ENCODE assay signal across 17 cellular contexts in the genomic region with DNA sequence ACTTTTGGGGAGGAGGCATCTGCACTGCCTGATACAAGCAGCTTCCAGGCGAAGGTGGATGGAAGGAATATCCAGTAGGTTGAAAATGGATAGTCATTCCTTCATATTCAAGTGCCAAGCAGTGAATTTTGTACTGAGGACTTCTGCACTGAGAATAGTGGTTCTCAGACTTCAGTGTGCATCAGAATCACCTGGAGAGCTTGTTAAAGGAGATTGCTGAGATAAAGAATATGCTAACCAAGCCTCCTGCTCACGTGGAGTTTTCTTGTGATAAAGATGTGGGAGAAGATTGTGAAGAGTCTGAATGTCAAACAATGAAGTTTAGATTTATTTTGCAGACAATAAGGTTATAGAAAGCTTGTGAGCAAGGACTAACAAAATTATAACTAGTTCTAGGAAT.
DNase-seq lines count a peak whose midpoint lies in the region; ATAC-seq, FAIRE-seq and TF ChIP-seq lines count a peak whose summit lies in the region.
"Had no signal": no experiment of that assay in that cellular context is flagged by ENCODE, and none has a peak within 500 bp of the region (broad histone marks: within the 10 kb centered on the region; RNA-seq: fewer than 3 reads in every experiment).

No MANE protein-coding gene starts in this region.

- H3K27ac ChIP-seq in A549: peak overlapping the region; percentile 58 to 87
- H3K27ac ChIP-seq in mesendoderm (ENCODE audit: low read depth, low read length): no peak overlapping the region
- no peak overlapping the region for H3K27ac ChIP-seq in suprapubic skin
- H3K27ac ChIP-seq: RWPE1 had no signal

- ATAC-seq in A549: no peak
- no peak for ATAC-seq in activated CD8-positive, alpha-beta T cell treated with anti-CD3 and anti-CD28 coated beads, Interleukin-2, amount 10 ng/mL, durations not matched to agents 7 days and 5 days
- ATAC-seq in HG02938 (IDR thresholded peaks at IDR 0.05; ENCODE audit: unreplicated experiment): no peak

- no peak overlapping the region for H2BK120ac ChIP-seq in mesendoderm (ENCODE audit: low read depth, low read length)

- POLR2A ChIA-PET in A549 (lab: Yijun Ruan, JAX): interaction anchor here (3.3 kb wide), 1 partner anchor 27 kb away, joined by 32 read pairs; a partner anchor contains a TSS
- POLR2A ChIA-PET in activated CD8-positive, alpha-beta T cell treated with anti-CD3 and anti-CD28 coated beads, Interleukin-2, amount 10 ng/mL, durations not matched to agents 7 days and 5 days (lab: Charles Lee): interaction anchor here (1.2 to 30.7 kb wide), 11 partner anchors 11 to 1682 kb away, joined by 3 to 2224 read pairs (median 36); a partner anchor contains a TSS

- H2AK5ac ChIP-seq in mesendoderm (ENCODE audit: low read length): peak overlapping the region; percentile 61

- H3K4me3 Mint-ChIP-seq in HFFc6: peak overlapping the region; percentile 86; the same call in 1 of the 2 replicates
- H3K4me3 Mint-ChIP-seq in activated CD8-positive, alpha-beta T cell treated with anti-CD3 and anti-CD28 coated beads, Interleukin-2, amount 10 ng/mL, durations not matched to agents 7 days and 5 days: peak overlapping the region; percentile 83

- no peak overlapping the region for H4K8ac ChIP-seq in mesendoderm (ENCODE audit: low read depth, low read length)

- no peak for FAIRE-seq in A549 (lab: Jason Lieb, UNC)
- FAIRE-seq: GM12892 had no signal

- peak overlapping the region; percentile 92 for H3K9ac ChIP-seq in mesendoderm (ENCODE audit: low read length)

- no peak overlapping the region for H3K23ac ChIP-seq in mesendoderm (ENCODE audit: low read length)

- TF ChIP-seq CTCF in A549 (IDR thresholded peaks at IDR 0.05): no peak
- no peak for TF ChIP-seq CTCF in HFFc6 (IDR thresholded peaks at IDR 0.05)
- no peak for TF ChIP-seq CTCF in suprapubic skin (IDR thresholded peaks at IDR 0.05)
- TF ChIP-seq CTCF in GM10266 (IDR thresholded peaks at IDR 0.05; ENCODE audit: control insufficient read depth, insufficient read depth, low read depth, missing control alignments): no peak

- H2BK15ac ChIP-seq in mesendoderm (replicated peaks; ENCODE audit: low read depth): no peak overlapping the region

- CTCF ChIA-PET in A549 (lab: Yijun Ruan, JAX): interaction anchor here (1.1 kb wide), 1 partner anchor 11 kb away, joined by 3 read pairs; no protein-coding TSS in a partner anchor
- CTCF ChIA-PET in activated CD8-positive, alpha-beta T cell treated with anti-CD3 and anti-CD28 coated beads, Interleukin-2, amount 10 ng/mL, durations not matched to agents 7 days and 5 days (lab: Charles Lee): interaction anchor here (0.9 to 2.9 kb wide), 3 partner anchors 8 to 11 kb away, joined by 3 to 23 read pairs (median 4); no protein-coding TSS in a partner anchor

- TF ChIP-seq EP300 in A549 (IDR thresholded peaks at IDR 0.05) (no peak), suprapubic skin (IDR thresholded peaks at IDR 0.05) (no peak)

- H3K18ac ChIP-seq in mesendoderm (ENCODE audit: low read length): no peak overlapping the region

- H3K9me3 ChIP-seq in A549: no peaks in the 10 kb centered on the region
- no peaks in the 10 kb centered on the region for H3K9me3 ChIP-seq in suprapubic skin

- whole genome bisulfite sequencing in A549 (ENCODE audit: missing lambda C conversion rate): 88% methylated on average over 2 of the region's 2 CpGs
- WGBS in mesendoderm (ENCODE audit: extremely low coverage, insufficient coverage, low lambda C conversion rate): no CpG with 5 or more reads among the region's 2 CpGs
- WGBS in suprapubic skin: 75% methylated on average over 2 of the region's 2 CpGs

- H3K4me1 ChIP-seq in A549: peaks cover 18% of the 10 kb centered on the region
- H3K4me1 ChIP-seq in mesendoderm (ENCODE audit: control insufficient read depth, low read depth, low read length): peaks cover 5% of the 10 kb centered on the region
- peaks cover 18% of the 10 kb centered on the region for H3K4me1 ChIP-seq in suprapubic skin

- no peak for TF ChIP-seq RAD21 in A549 (conservative IDR thresholded peaks at IDR 0.05 in 1 of 2, IDR thresholded peaks at IDR 0.05 in 1 of 2)

- H4K5ac ChIP-seq in mesendoderm (ENCODE audit: low read length): no peak overlapping the region

- DNase-seq in A549 (ENCODE audit: low read depth in 1 of 2, low spot score in 1 of 2) (no peak), HFFc6 (no peak), mesendoderm (no peak), globus pallidus (ENCODE audit: low spot score) (no peak), suprapubic skin (ENCODE audit: low spot score in 2 of 2) (no peak), GM10266 (ENCODE audit: extremely low spot score) (no peak)
- DNase-seq in activated CD8-positive, alpha-beta T cell treated with anti-CD3 and anti-CD28 coated beads, Interleukin-2, amount 10 ng/mL, durations not matched to agents 7 days and 5 days: peak; percentile 16
- DNase-seq: DMS79 treated with DMSO at 0.1 percent for 48 hours; foreskin fibroblast; islet precursor cell; Kasumi-1; NCI-H1694 treated with DMSO at 0.1 percent for 48 hours; NCI-H510A treated with DMSO at 0.1 percent for 48 hours; stimulated activated CD4-positive, alpha-beta T cell treated with anti-CD3 and anti-CD28 coated beads, Interleukin-2, amount 100 ng/mL, for 24 hours had no signal

- peak overlapping the region; percentile 91 for H3K56ac ChIP-seq in mesendoderm (ENCODE audit: low read length)

- H3K4me3 ChIP-seq in A549 (no peak overlapping the region), mesendoderm (ENCODE audit: low read length) (no peak overlapping the region), suprapubic skin (no peak overlapping the region)

- no peaks in the 10 kb centered on the region for H3K9me3 Mint-ChIP-seq in HFFc6
- H3K9me3 Mint-ChIP-seq in activated CD8-positive, alpha-beta T cell treated with anti-CD3 and anti-CD28 coated beads, Interleukin-2, amount 10 ng/mL, durations not matched to agents 7 days and 5 days (ENCODE audit: insufficient read depth): no peaks in the 10 kb centered on the region

- H3K36me3 Mint-ChIP-seq in HFFc6 (ENCODE audit: low read depth): no peaks in the 10 kb centered on the region; the same call in 1 of the 2 replicates
- H3K36me3 Mint-ChIP-seq in activated CD8-positive, alpha-beta T cell treated with anti-CD3 and anti-CD28 coated beads, Interleukin-2, amount 10 ng/mL, durations not matched to agents 7 days and 5 days (ENCODE audit: low read depth): peaks cover 15% of the 10 kb centered on the region

- peaks cover 40% of the 10 kb centered on the region for H3K4me1 Mint-ChIP-seq in HFFc6 (ENCODE audit: low read depth)
- H3K4me1 Mint-ChIP-seq in activated CD8-positive, alpha-beta T cell treated with anti-CD3 and anti-CD28 coated beads, Interleukin-2, amount 10 ng/mL, durations not matched to agents 7 days and 5 days (ENCODE audit: low read depth): peaks cover 86% of the 10 kb centered on the region

- H3K27ac Mint-ChIP-seq in HFFc6: peak overlapping the region; percentile 80; the same call in 1 of the 2 replicates
- H3K27ac Mint-ChIP-seq in activated CD8-positive, alpha-beta T cell treated with anti-CD3 and anti-CD28 coated beads, Interleukin-2, amount 10 ng/mL, durations not matched to agents 7 days and 5 days: peak overlapping the region; percentile 97

- H3K4ac ChIP-seq in mesendoderm (ENCODE audit: low read depth, low read length): no peak overlapping the region

- TF ChIP-seq POLR2A in A549 (IDR thresholded peaks at IDR 0.05; ENCODE audit: low read length): no peak
- no peak for TF ChIP-seq POLR2A in suprapubic skin (IDR thresholded peaks at IDR 0.05)

- H3K79me2 ChIP-seq in mesendoderm (ENCODE audit: control insufficient read depth, insufficient read depth, low read length): no peaks in the 10 kb centered on the region

- H3K36me3 ChIP-seq in mesendoderm (ENCODE audit: control insufficient read depth, insufficient read depth, low read length) (no peaks in the 10 kb centered on the region), suprapubic skin (no peaks in the 10 kb centered on the region)

- H2BK5ac ChIP-seq in mesendoderm (ENCODE audit: low read length): peak overlapping the region; percentile 11

- peak overlapping the region; percentile 77; the same call in 2 of the 3 replicates for H3K4me2 ChIP-seq in A549
- H3K4me2 ChIP-seq in mesendoderm (ENCODE audit: low read length): no peak overlapping the region

- H3K27me3 Mint-ChIP-seq in HFFc6 (ENCODE audit: insufficient read depth): peaks cover 5% of the 10 kb centered on the region
- H3K27me3 Mint-ChIP-seq in activated CD8-positive, alpha-beta T cell treated with anti-CD3 and anti-CD28 coated beads, Interleukin-2, amount 10 ng/mL, durations not matched to agents 7 days and 5 days (ENCODE audit: low read depth): peaks cover 2% of the 10 kb centered on the region

- H3K27me3 ChIP-seq in mesendoderm (ENCODE audit: insufficient read depth, low read length, poor library complexity) (no peaks in the 10 kb centered on the region), suprapubic skin (no peaks in the 10 kb centered on the region)

- H3K79me1 ChIP-seq in mesendoderm (ENCODE audit: low read length): no peaks in the 10 kb centered on the region

TF ChIP-seq in A549, 52 proteins besides CTCF, POLR2A, EP300 and RAD21 (continues in another document):
- TF ChIP-seq HOXA7 (CRISPR knock-in tag; IDR thresholded peaks at IDR 0.05): no peak
- TF ChIP-seq, protein P1, sequence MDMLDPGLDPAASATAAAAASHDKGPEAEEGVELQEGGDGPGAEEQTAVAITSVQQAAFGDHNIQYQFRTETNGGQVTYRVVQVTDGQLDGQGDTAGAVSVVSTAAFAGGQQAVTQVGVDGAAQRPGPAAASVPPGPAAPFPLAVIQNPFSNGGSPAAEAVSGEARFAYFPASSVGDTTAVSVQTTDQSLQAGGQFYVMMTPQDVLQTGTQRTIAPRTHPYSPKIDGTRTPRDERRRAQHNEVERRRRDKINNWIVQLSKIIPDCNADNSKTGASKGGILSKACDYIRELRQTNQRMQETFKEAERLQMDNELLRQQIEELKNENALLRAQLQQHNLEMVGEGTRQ (IDR thresholded peaks at IDR 0.05): no peak
- no peak for TF ChIP-seq CBX8 (IDR thresholded peaks at IDR 0.05)
- no peak for TF ChIP-seq EHF (CRISPR knock-in tag; IDR thresholded peaks at IDR 0.05)
- no peak for TF ChIP-seq FOSL2 (IDR thresholded peaks at IDR 0.05)
- no peak for TF ChIP-seq FOSL2 (CRISPR knock-in tag; IDR thresholded peaks at IDR 0.05)
- TF ChIP-seq, protein P2, sequence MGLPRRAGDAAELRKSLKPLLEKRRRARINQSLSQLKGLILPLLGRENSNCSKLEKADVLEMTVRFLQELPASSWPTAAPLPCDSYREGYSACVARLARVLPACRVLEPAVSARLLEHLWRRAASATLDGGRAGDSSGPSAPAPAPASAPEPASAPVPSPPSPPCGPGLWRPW (IDR thresholded peaks at IDR 0.05): no peak
- no peak for TF ChIP-seq HOXB5 (CRISPR knock-in tag; IDR thresholded peaks at IDR 0.05)
- TF ChIP-seq TFCP2L1 (CRISPR knock-in tag; IDR thresholded peaks at IDR 0.05): no peak
- no peak for TF ChIP-seq SREBF2 (IDR thresholded peaks at IDR 0.05)
- TF ChIP-seq EHMT2 (IDR thresholded peaks at IDR 0.05; ENCODE audit: low read depth): no peak
- TF ChIP-seq RFX5 (IDR thresholded peaks at IDR 0.05): no peak

Comparison
In these comparisons a context has a peak if more than half of its experiments do, and no peak if none do; other contexts are left out.
1. H3K27ac ChIP-seq: peak in A549 (2 of 2); none in mesendoderm (single experiment) and suprapubic skin (single experiment).